ENCODE assay signal across 12 cellular contexts in the genomic region with DNA sequence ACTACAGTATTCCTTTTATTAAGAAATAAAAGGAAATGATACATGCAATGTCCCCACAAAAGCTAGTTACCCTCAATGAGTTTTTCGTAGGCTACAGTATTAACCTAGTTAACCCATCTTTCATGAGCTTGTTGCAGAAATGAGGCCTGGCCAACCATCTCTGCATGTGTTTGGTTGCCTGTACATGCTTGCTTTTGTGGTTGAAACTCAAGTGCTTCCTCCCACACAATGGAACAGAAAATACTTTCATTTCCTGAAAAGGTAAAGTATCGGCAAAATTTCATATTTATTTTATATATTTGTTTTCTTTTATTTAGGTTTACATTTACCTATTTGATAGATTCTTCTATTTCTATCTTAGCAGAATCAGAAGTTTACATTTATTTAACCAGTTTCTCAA.
A peak's percentile ranks its signal among the peaks of the same experiment; 100 is the strongest.
DNase-seq lines count a peak whose midpoint lies in the region; ATAC-seq and TF ChIP-seq lines count a peak whose summit lies in the region.
"Had no signal": no experiment of that assay in that cellular context is flagged by ENCODE, and none has a peak within 500 bp of the region (broad histone marks: within the 10 kb centered on the region; RNA-seq: fewer than 3 reads in every experiment).

No MANE protein-coding gene starts in this region.

- POLR2A ChIA-PET in MCF 10A (lab: Yijun Ruan, JAX) (no interaction called here), HEK293T (lab: Yijun Ruan, JAX) (no interaction called here)
- POLR2A ChIA-PET in activated CD4-positive, alpha-beta T cell treated with anti-CD3 and anti-CD28 coated beads, Interleukin-2, amount 10 ng/mL, durations not matched to agents 7 days and 5 days (lab: Charles Lee) = no interaction called here

- no peaks in the 10 kb centered on the region for H3K9me3 ChIP-seq in mammary epithelial cell (replicated peaks; ENCODE audit: insufficient read depth, low read length)
- H3K9me3 ChIP-seq: A549, vagina had no signal

- intact Hi-C loops in mammary epithelial cell (cut with micrococcal nuclease) = no loop called here
- intact Hi-C loops in MCF 10A (cut with micrococcal nuclease) = loop anchor here (10.0 kb wide), 1 partner anchor 796 kb away; no protein-coding TSS in a partner anchor

- H3K9me3 Mint-ChIP-seq in MCF 10A (ENCODE audit: unreplicated experiment) = no peaks in the 10 kb centered on the region
- H3K9me3 Mint-ChIP-seq in stimulated activated naive B cell treated with anti-CD40 and anti-IgM and Interleukin-4, amounts not matched to agents 10 μg/mL and 1 μg/mL and 100 μg/mL, for 72 hours = no peaks in the 10 kb centered on the region
- no peaks in the 10 kb centered on the region for H3K9me3 Mint-ChIP-seq in activated CD4-positive, alpha-beta T cell treated with anti-CD3 and anti-CD28 coated beads, Interleukin-2, amount 10 ng/mL, durations not matched to agents 7 days and 5 days
- H3K9me3 Mint-ChIP-seq in T-helper 2 cell treated with Interferon-gamma antibody and Interleukin-4, amounts not matched to agents 5 μg/mL and 100 μg/mL, for 36 hours = no peaks in the 10 kb centered on the region
- H3K9me3 Mint-ChIP-seq: activated naive CD4-positive, alpha-beta T cell treated with anti-CD3 and anti-CD28 coated beads, Interleukin-2, amount 50 U/mL, for 24 hours had no signal

- no peaks in the 10 kb centered on the region for H3K79me2 ChIP-seq in mammary epithelial cell (ENCODE audit: insufficient read depth, low read length)

- CTCF ChIA-PET in mammary epithelial cell (lab: Charles Lee; ENCODE audit: low non-redundant PET) (no interaction called here), MCF 10A (lab: Yijun Ruan, JAX) (interaction anchor here (0.6 to 1.0 kb wide), 3 partner anchors 14 to 1631 kb away, joined by 3 read pairs; no protein-coding TSS in a partner anchor), HEK293T (lab: Yijun Ruan, JAX) (interaction anchor here (0.6 kb wide), 1 partner anchor 152 kb away, joined by 4 read pairs; no protein-coding TSS in a partner anchor)
- CTCF ChIA-PET in activated CD4-positive, alpha-beta T cell treated with anti-CD3 and anti-CD28 coated beads, Interleukin-2, amount 10 ng/mL, durations not matched to agents 7 days and 5 days (lab: Charles Lee) = no interaction called here

- H3K9ac ChIP-seq in mammary epithelial cell (ENCODE audit: insufficient read depth, low read length) = no peak overlapping the region

- no peak for TF ChIP-seq CTCF in mammary epithelial cell (conservative IDR thresholded peaks at IDR 0.05 in 1 of 2, IDR thresholded peaks at IDR 0.05 in 1 of 2; ENCODE audit: extremely low read depth in 1 of 2, insufficient read depth in 1 of 2, low read depth in 1 of 2, low read length in 2 of 2)
- TF ChIP-seq CTCF in MCF 10A (IDR thresholded peaks at IDR 0.05; ENCODE audit: unreplicated experiment) = no peak

- no peak overlapping the region for H3K4me3 Mint-ChIP-seq in MCF 10A (ENCODE audit: unreplicated experiment)
- no peak overlapping the region for H3K4me3 Mint-ChIP-seq in stimulated activated naive B cell treated with anti-CD40 and anti-IgM and Interleukin-4, amounts not matched to agents 10 μg/mL and 1 μg/mL and 100 μg/mL, for 72 hours
- H3K4me3 Mint-ChIP-seq in activated CD4-positive, alpha-beta T cell treated with anti-CD3 and anti-CD28 coated beads, Interleukin-2, amount 10 ng/mL, durations not matched to agents 7 days and 5 days = no peak overlapping the region
- H3K4me3 Mint-ChIP-seq in T-helper 2 cell treated with Interferon-gamma antibody and Interleukin-4, amounts not matched to agents 5 μg/mL and 100 μg/mL, for 36 hours = no peak overlapping the region
- H3K4me3 Mint-ChIP-seq: activated naive CD4-positive, alpha-beta T cell treated with anti-CD3 and anti-CD28 coated beads, Interleukin-2, amount 50 U/mL, for 24 hours had no signal

- H3K27me3 Mint-ChIP-seq in MCF 10A (ENCODE audit: insufficient read depth, unreplicated experiment) = peaks cover 70% of the 10 kb centered on the region
- H3K27me3 Mint-ChIP-seq in stimulated activated naive B cell treated with anti-CD40 and anti-IgM and Interleukin-4, amounts not matched to agents 10 μg/mL and 1 μg/mL and 100 μg/mL, for 72 hours = peaks cover 6 to 9% of the 10 kb centered on the region in 2 donors
- H3K27me3 Mint-ChIP-seq in activated CD4-positive, alpha-beta T cell treated with anti-CD3 and anti-CD28 coated beads, Interleukin-2, amount 10 ng/mL, durations not matched to agents 7 days and 5 days = peaks cover 16% of the 10 kb centered on the region
- peaks cover 27% of the 10 kb centered on the region for H3K27me3 Mint-ChIP-seq in T-helper 2 cell treated with Interferon-gamma antibody and Interleukin-4, amounts not matched to agents 5 μg/mL and 100 μg/mL, for 36 hours (ENCODE audit: low read depth)
- H3K27me3 Mint-ChIP-seq: activated naive CD4-positive, alpha-beta T cell treated with anti-CD3 and anti-CD28 coated beads, Interleukin-2, amount 50 U/mL, for 24 hours had no signal

- no peaks in the 10 kb centered on the region for H3K27me3 ChIP-seq in mammary epithelial cell (ENCODE audit: insufficient read depth, low read length)
- H3K27me3 ChIP-seq: vagina had no signal

- no peaks in the 10 kb centered on the region for H3K36me3 ChIP-seq in mammary epithelial cell (ENCODE audit: insufficient read depth, low read length)
- H3K36me3 ChIP-seq: vagina had no signal

- H3K4me2 ChIP-seq in mammary epithelial cell (ENCODE audit: insufficient read depth, low read depth, low read length) = peak overlapping the region; percentile 62
- H3K4me2 ChIP-seq: A549 had no signal

- H3K36me3 Mint-ChIP-seq in MCF 10A (ENCODE audit: insufficient read depth, unreplicated experiment) = no peaks in the 10 kb centered on the region
- no peaks in the 10 kb centered on the region for H3K36me3 Mint-ChIP-seq in stimulated activated naive B cell treated with anti-CD40 and anti-IgM and Interleukin-4, amounts not matched to agents 10 μg/mL and 1 μg/mL and 100 μg/mL, for 72 hours
- no peaks in the 10 kb centered on the region for H3K36me3 Mint-ChIP-seq in activated CD4-positive, alpha-beta T cell treated with anti-CD3 and anti-CD28 coated beads, Interleukin-2, amount 10 ng/mL, durations not matched to agents 7 days and 5 days (ENCODE audit: low read depth)
- no peaks in the 10 kb centered on the region for H3K36me3 Mint-ChIP-seq in T-helper 2 cell treated with Interferon-gamma antibody and Interleukin-4, amounts not matched to agents 5 μg/mL and 100 μg/mL, for 36 hours (ENCODE audit: low read depth)
- H3K36me3 Mint-ChIP-seq: activated naive CD4-positive, alpha-beta T cell treated with anti-CD3 and anti-CD28 coated beads, Interleukin-2, amount 50 U/mL, for 24 hours had no signal

- H2AFZ ChIP-seq in mammary epithelial cell (ENCODE audit: low read depth, low read length) = peak overlapping the region; percentile 2

- H3K4me1 Mint-ChIP-seq in MCF 10A (ENCODE audit: insufficient read depth, unreplicated experiment) = no peaks in the 10 kb centered on the region
- H3K4me1 Mint-ChIP-seq in stimulated activated naive B cell treated with anti-CD40 and anti-IgM and Interleukin-4, amounts not matched to agents 10 μg/mL and 1 μg/mL and 100 μg/mL, for 72 hours = no peaks in the 10 kb centered on the region
- H3K4me1 Mint-ChIP-seq in activated CD4-positive, alpha-beta T cell treated with anti-CD3 and anti-CD28 coated beads, Interleukin-2, amount 10 ng/mL, durations not matched to agents 7 days and 5 days = no peaks in the 10 kb centered on the region
- peaks cover 15% of the 10 kb centered on the region for H3K4me1 Mint-ChIP-seq in T-helper 2 cell treated with Interferon-gamma antibody and Interleukin-4, amounts not matched to agents 5 μg/mL and 100 μg/mL, for 36 hours (ENCODE audit: low read depth)
- H3K4me1 Mint-ChIP-seq: activated naive CD4-positive, alpha-beta T cell treated with anti-CD3 and anti-CD28 coated beads, Interleukin-2, amount 50 U/mL, for 24 hours had no signal

- BruUV-seq in mammary epithelial cell (replicated peaks; lab: Mats Ljungman, UMichigan) (no TSS peak), MCF 10A (replicated peaks; lab: Mats Ljungman, UMichigan) (no TSS peak)

- H3K4me1 ChIP-seq in mammary epithelial cell (ENCODE audit: insufficient read depth, low read length) = peaks cover 9% of the 10 kb centered on the region
- H3K4me1 ChIP-seq: A549, vagina had no signal

- in situ Hi-C loops in mammary epithelial cell (cut with MboI; ENCODE audit: low sequenced_read_pairs in 2 of 2) = loop anchor here in 1 of 2 donors (10.0 kb wide), 1 partner anchor 286 kb away; no protein-coding TSS in a partner anchor

- peak; percentile 63 for DNase-seq in mammary epithelial cell
- DNase-seq in MCF 10A (ENCODE audit: unreplicated experiment) = no peak
- peak; percentile 13 for DNase-seq in stimulated activated naive B cell treated with anti-CD40 and anti-IgM and Interleukin-4, amounts not matched to agents 10 μg/mL and 1 μg/mL and 100 μg/mL, for 72 hours
- DNase-seq in HEK293T (ENCODE audit: extremely low spot score) = no peak
- no peak for DNase-seq in activated CD4-positive, alpha-beta T cell treated with anti-CD3 and anti-CD28 coated beads, Interleukin-2, amount 10 ng/mL, durations not matched to agents 7 days and 5 days
- no peak for DNase-seq in T-helper 2 cell treated with Interferon-gamma antibody and Interleukin-4, amounts not matched to agents 5 μg/mL and 100 μg/mL, for 36 hours (ENCODE audit: low spot score)
- DNase-seq: activated CD4-positive, CD25-positive, alpha-beta regulatory T cell had no signal

- H3K4me3 ChIP-seq in mammary epithelial cell (replicated peaks in 1 of 3; ENCODE audit: insufficient read depth in 1 of 3, low read depth in 2 of 3, low read length in 3 of 3) = peak overlapping the region in 2 of 3 experiments; percentile 6 to 11
- H3K4me3 ChIP-seq: A549, vagina had no signal

- dilution Hi-C loops in mammary epithelial cell (cut with HindIII; ENCODE audit: low sequenced_read_pairs) = no loop called here

- ATAC-seq in HG02678 (IDR thresholded peaks at IDR 0.05; ENCODE audit: unreplicated experiment) (peak; percentile 99), HG03520 (IDR thresholded peaks at IDR 0.05; ENCODE audit: unreplicated experiment) (peak; percentile 100)
- peak; percentile 99 to 100 for ATAC-seq in stimulated activated naive B cell treated with anti-CD40 and anti-IgM and Interleukin-4, amounts not matched to agents 10 μg/mL and 1 μg/mL and 100 μg/mL, for 72 hours (replicated peaks)
- ATAC-seq: A549 had no signal

- no peaks in the 10 kb centered on the region for H4K20me1 ChIP-seq in mammary epithelial cell (ENCODE audit: insufficient read depth, low read length)

- no peak overlapping the region for H3K27ac Mint-ChIP-seq in MCF 10A (ENCODE audit: low read depth, unreplicated experiment)
- H3K27ac Mint-ChIP-seq in stimulated activated naive B cell treated with anti-CD40 and anti-IgM and Interleukin-4, amounts not matched to agents 10 μg/mL and 1 μg/mL and 100 μg/mL, for 72 hours = no peak overlapping the region
- no peak overlapping the region for H3K27ac Mint-ChIP-seq in activated CD4-positive, alpha-beta T cell treated with anti-CD3 and anti-CD28 coated beads, Interleukin-2, amount 10 ng/mL, durations not matched to agents 7 days and 5 days
- H3K27ac Mint-ChIP-seq in T-helper 2 cell treated with Interferon-gamma antibody and Interleukin-4, amounts not matched to agents 5 μg/mL and 100 μg/mL, for 36 hours = no peak overlapping the region
- H3K27ac Mint-ChIP-seq: activated naive CD4-positive, alpha-beta T cell treated with anti-CD3 and anti-CD28 coated beads, Interleukin-2, amount 50 U/mL, for 24 hours had no signal

- H3K27ac ChIP-seq in mammary epithelial cell (ENCODE audit: insufficient read depth, low read depth, low read length) = peak overlapping the region; percentile 35
- H3K27ac ChIP-seq: A549, vagina had no signal

- WGBS in mammary epithelial cell (ENCODE audit: low coverage, missing lambda C conversion rate) = 22% methylated on average over 2 of the region's 2 CpGs

Comparison
In these comparisons a context has a peak if more than half of its experiments do, and no peak if none do; other contexts are left out.
1. DNase-seq: peak in mammary epithelial cell (single experiment) and stimulated activated naive B cell treated with anti-CD40 and anti-IgM and Interleukin-4, amounts not matched to agents 10 μg/mL and 1 μg/mL and 100 μg/mL, for 72 hours (single experiment); none in MCF 10A (single experiment), HEK293T (single experiment), activated CD4-positive, alpha-beta T cell treated with anti-CD3 and anti-CD28 coated beads, Interleukin-2, amount 10 ng/mL, durations not matched to agents 7 days and 5 days (single experiment) and T-helper 2 cell treated with Interferon-gamma antibody and Interleukin-4, amounts not matched to agents 5 μg/mL and 100 μg/mL, for 36 hours (single experiment).
2. CTCF ChIA-PET loops: an anchor here in MCF 10A (0.6 to 1.0 kb wide) and HEK293T (0.6 kb wide); none called in mammary epithelial cell and activated CD4-positive, alpha-beta T cell treated with anti-CD3 and anti-CD28 coated beads, Interleukin-2, amount 10 ng/mL, durations not matched to agents 7 days and 5 days.
3. Peak in every context shown above with its lines, with median percentiles within 50 percentile points of each other: ATAC-seq.